ENCODE assay signal across 22 cellular contexts in genomic region chr4:3716034-3716875, GRCh38. TPM values are rescaled to one million over a fixed set of nuclear protein-coding genes. Genes with fewer than 3 reads are reported as not detected.
DNase-seq lines count a peak whose midpoint lies in the region; ATAC-seq, FAIRE-seq and TF ChIP-seq lines count a peak whose summit lies in the region.
"Had no signal": no experiment of that assay in that cellular context is flagged by ENCODE, and none has a peak within 500 bp of the region (broad histone marks: within the 10 kb centered on the region; RNA-seq: fewer than 3 reads in every experiment).

No MANE protein-coding gene starts in this region.

- no peak for TF ChIP-seq CTCF in CD14-positive monocyte (IDR thresholded peaks at IDR 0.05)
- TF ChIP-seq CTCF in kidney (IDR thresholded peaks at IDR 0.05; ENCODE audit: borderline replicate concordance, extremely low read depth, insufficient read depth) = no peak
- TF ChIP-seq CTCF in spleen (IDR thresholded peaks at IDR 0.05 in 8 of 11, conservative IDR thresholded peaks at IDR 0.05 in 3 of 11) = no peak

- DNase-seq in Right ventricle myocardium inferior (ENCODE audit: missing footprints) (peak; percentile 28), left ventricle myocardium superior (no peak), CD14-positive monocyte (ENCODE audit: low spot score) (peak; percentile 41), kidney (peak; percentile 56), spleen (peak; percentile 49), NCI-H526 (lab: John Stamatoyannopoulos, UW) (no peak)
- DNase-seq: BE2C; CD4-positive, alpha-beta T cell; GOT3; HCEC 1CT; NCI-H1048; NCI-H1694; NCI-H2029 treated with DMSO at 0.1 percent for 48 hours; NCI-H446 treated with DMSO at 0.1 percent for 48 hours; NCI-H526 treated with DMSO at 0.1 percent for 48 hours; RPMI8226; SIG-M5 had no signal

- peak overlapping the region in 1 of 2 donors; percentile 17 for H3K9ac ChIP-seq in kidney (ENCODE audit: low read length in 2 of 2)

- peaks cover 0 to 63% (median 0%) of the 10 kb centered on the region in 7 donors for H3K27me3 ChIP-seq in spleen (replicated peaks in 1 of 7)
- H3K27me3 ChIP-seq: BE2C had no signal

- no peaks in the 10 kb centered on the region for H3K36me3 Mint-ChIP-seq in CD14-positive monocyte

- peaks cover 26 to 50% of the 10 kb centered on the region in 2 donors for H3K4me1 ChIP-seq in kidney (ENCODE audit: control insufficient read depth in 1 of 2, insufficient read depth in 1 of 2, low read depth in 1 of 2, low read length in 2 of 2)
- no peaks in the 10 kb centered on the region for H3K4me1 ChIP-seq in spleen
- H3K4me1 ChIP-seq: BE2C had no signal

- no peak for FAIRE-seq in kidney (lab: Jason Lieb, UNC)
- FAIRE-seq: D721Med had no signal

- H3K4me3 ChIP-seq in kidney (ENCODE audit: low read length in 2 of 2) (peak overlapping the region in 1 of 2 donors; percentile 32), spleen (no peak overlapping the region)
- H3K4me3 ChIP-seq: SK-N-MC had no signal

- H3K27me3 Mint-ChIP-seq in CD14-positive monocyte (ENCODE audit: low read depth in 3 of 3) = peaks cover 4 to 13% (median 7%) of the 10 kb centered on the region in 3 donors

- ATAC-seq in Right ventricle myocardium inferior (no peak), left ventricle myocardium superior (no peak), GM21423 (IDR thresholded peaks at IDR 0.05; ENCODE audit: unreplicated experiment) (no peak), GM18861 (IDR thresholded peaks at IDR 0.05; ENCODE audit: unreplicated experiment) (no peak)

- TF ChIP-seq POLR2A in spleen (IDR thresholded peaks at IDR 0.05) = no peak

- WGBS in spleen, 5 donors = 77 to 83% (median 82%) methylated on average over 16 to 18 of the region's 18 CpGs

- peak overlapping the region; percentile 44 to 89 for H3K27ac ChIP-seq in kidney (ENCODE audit: low read depth in 2 of 2, low read length in 2 of 2)
- no peak overlapping the region for H3K27ac ChIP-seq in spleen
- H3K27ac ChIP-seq: 22Rv1, SK-N-MC had no signal

- H3K36me3 ChIP-seq in kidney (ENCODE audit: control insufficient read depth in 1 of 2, insufficient read depth in 2 of 2, low read length in 2 of 2) (no peaks in the 10 kb centered on the region), spleen (no peaks in the 10 kb centered on the region)
- H3K36me3 ChIP-seq: BE2C had no signal

- H3K4me1 Mint-ChIP-seq in CD14-positive monocyte = no peaks in the 10 kb centered on the region

- intact Hi-C loops in Right ventricle myocardium inferior (cut with DNase I) (no loop called here), left ventricle myocardium superior (cut with micrococcal nuclease) (no loop called here), CD14-positive monocyte (cut with micrococcal nuclease) (no loop called here), kidney (cut with DNase I) (no loop called here), spleen (cut with DNase I; ENCODE audit: low total_unique reads) (no loop called here)

- H3K4me3 Mint-ChIP-seq in CD14-positive monocyte = no peak overlapping the region
- H3K4me3 Mint-ChIP-seq: CD4-positive, alpha-beta T cell had no signal

- peaks cover 0 to 10% (median 7%) of the 10 kb centered on the region in 7 donors for H3K9me3 Mint-ChIP-seq in CD14-positive monocyte
- H3K9me3 Mint-ChIP-seq: CD4-positive, alpha-beta T cell had no signal

- H3K27ac Mint-ChIP-seq in CD14-positive monocyte = no peak overlapping the region
- H3K27ac Mint-ChIP-seq: CD4-positive, alpha-beta T cell had no signal

- H3K9me3 ChIP-seq in kidney (ENCODE audit: control insufficient read depth in 1 of 2, low read length in 2 of 2) = peaks cover 0 to 6% of the 10 kb centered on the region in 2 donors
- peaks cover 0 to 9% (median 7%) of the 10 kb centered on the region in 8 donors for H3K9me3 ChIP-seq in spleen

RNA-seq across cellular contexts. Expression of gene ADRA2C, which starts 49.9 kb away (rescaled TPM):
- total RNA-seq in Right ventricle myocardium inferior (6.9 TPM), left ventricle myocardium superior (5.9 TPM), kidney (36.2 TPM), spleen (10 to 100 TPM; 19.5 to 42.1 (median 37.6) TPM)
- polyA plus RNA-seq in CD14-positive monocyte (not detected), kidney (ENCODE audit: insufficient read depth, low read depth, low replicate concordance) (21.9 TPM), spleen (10 to 100 TPM in 1 of 3 donors, 1 to 10 TPM in 2; 9.4 to 15.5 (median 9.9) TPM)
- total RNA-seq: CD4-positive, alpha-beta T cell had no signal

Comparison
In these comparisons a context has a peak if more than half of its experiments do, and no peak if none do; other contexts are left out.
1. DNase-seq: peak in Right ventricle myocardium inferior (single experiment), CD14-positive monocyte (single experiment), kidney (single experiment) and spleen (single experiment); none in left ventricle myocardium superior (single experiment) and NCI-H526 (0 of 2).
2. H3K27ac ChIP-seq: peak in kidney (2 of 2); none in spleen (0 of 8).